In genomic region chrX:136671006-136671610, GRCh38 we compare ENCODE assay signal across 13 cellular contexts. TPM values are rescaled to one million over a fixed set of nuclear protein-coding genes. Genes with fewer than 3 reads are reported as not detected.
DNase-seq lines count a peak whose midpoint lies in the region; ATAC-seq lines count a peak whose summit lies in the region.
"Had no signal": no experiment of that assay in that cellular context is flagged by ENCODE, and none has a peak within 500 bp of the region (broad histone marks: within the 10 kb centered on the region; RNA-seq: fewer than 3 reads in every experiment).

No MANE protein-coding gene starts in this region.

- no peak for DNase-seq in activated naive CD4-positive, alpha-beta T cell treated with anti-CD3 and anti-CD28 coated beads, Interleukin-2, amount 50 U/mL, for 16 hours
- DNase-seq in NCI-H1105 treated with DMSO at 0.1 percent for 48 hours (lab: John Stamatoyannopoulos, UW): no peak
- DNase-seq in ureter (ENCODE audit: low spot score): no peak
- DNase-seq: activated gamma-delta T cell; effector CD4-positive, alpha-beta T cell; left colon; NCI-H2081 had no signal

- no peaks in the 10 kb centered on the region for H3K9me3 Mint-ChIP-seq in activated naive CD4-positive, alpha-beta T cell treated with anti-CD3 and anti-CD28 coated beads, Interleukin-2, amount 50 U/mL, for 24 hours
- H3K9me3 Mint-ChIP-seq in stimulated activated naive CD8-positive, alpha-beta T cell treated with anti-CD3 and anti-CD28 coated beads, Interleukin-15, Interleukin-2, amounts not matched to agents 100 ng/mL and 50 ng/mL, for 24 hours: no peaks in the 10 kb centered on the region

- peak overlapping the region; percentile 80 for H3K27ac Mint-ChIP-seq in activated naive CD4-positive, alpha-beta T cell treated with anti-CD3 and anti-CD28 coated beads, Interleukin-2, amount 50 U/mL, for 24 hours
- H3K27ac Mint-ChIP-seq in stimulated activated naive CD8-positive, alpha-beta T cell treated with anti-CD3 and anti-CD28 coated beads, Interleukin-15, Interleukin-2, amounts not matched to agents 100 ng/mL and 50 ng/mL, for 24 hours: peak overlapping the region; percentile 72

- peaks cover 32% of the 10 kb centered on the region for H3K36me3 Mint-ChIP-seq in activated naive CD4-positive, alpha-beta T cell treated with anti-CD3 and anti-CD28 coated beads, Interleukin-2, amount 50 U/mL, for 24 hours
- H3K36me3 Mint-ChIP-seq in stimulated activated naive CD8-positive, alpha-beta T cell treated with anti-CD3 and anti-CD28 coated beads, Interleukin-15, Interleukin-2, amounts not matched to agents 100 ng/mL and 50 ng/mL, for 24 hours (ENCODE audit: low read depth): peaks cover 74% of the 10 kb centered on the region

- peak; percentile 43 for ATAC-seq in GM19351 (IDR thresholded peaks at IDR 0.05; ENCODE audit: unreplicated experiment)
- peak; percentile 45 for ATAC-seq in HG03520 (IDR thresholded peaks at IDR 0.05; ENCODE audit: unreplicated experiment)
- no peak for ATAC-seq in GM19023 (IDR thresholded peaks at IDR 0.05; ENCODE audit: unreplicated experiment)
- ATAC-seq: left colon had no signal

- no peaks in the 10 kb centered on the region for H3K27me3 Mint-ChIP-seq in activated naive CD4-positive, alpha-beta T cell treated with anti-CD3 and anti-CD28 coated beads, Interleukin-2, amount 50 U/mL, for 24 hours
- H3K27me3 Mint-ChIP-seq in stimulated activated naive CD8-positive, alpha-beta T cell treated with anti-CD3 and anti-CD28 coated beads, Interleukin-15, Interleukin-2, amounts not matched to agents 100 ng/mL and 50 ng/mL, for 24 hours: no peaks in the 10 kb centered on the region

- H3K4me1 Mint-ChIP-seq in activated naive CD4-positive, alpha-beta T cell treated with anti-CD3 and anti-CD28 coated beads, Interleukin-2, amount 50 U/mL, for 24 hours: peaks cover 89% of the 10 kb centered on the region
- peaks cover 66% of the 10 kb centered on the region for H3K4me1 Mint-ChIP-seq in stimulated activated naive CD8-positive, alpha-beta T cell treated with anti-CD3 and anti-CD28 coated beads, Interleukin-15, Interleukin-2, amounts not matched to agents 100 ng/mL and 50 ng/mL, for 24 hours (ENCODE audit: low read depth)

- H3K4me3 Mint-ChIP-seq in activated naive CD4-positive, alpha-beta T cell treated with anti-CD3 and anti-CD28 coated beads, Interleukin-2, amount 50 U/mL, for 24 hours: no peak overlapping the region
- no peak overlapping the region for H3K4me3 Mint-ChIP-seq in stimulated activated naive CD8-positive, alpha-beta T cell treated with anti-CD3 and anti-CD28 coated beads, Interleukin-15, Interleukin-2, amounts not matched to agents 100 ng/mL and 50 ng/mL, for 24 hours

RNA-seq across cellular contexts. Expression of gene CD40LG, which starts 23.1 kb away (rescaled TPM):
- not detected for total RNA-seq in ureter
- total RNA-seq: bronchial epithelial cell had no signal
